11 cellular contexts compared by ENCODE assay signal in the genomic region with DNA sequence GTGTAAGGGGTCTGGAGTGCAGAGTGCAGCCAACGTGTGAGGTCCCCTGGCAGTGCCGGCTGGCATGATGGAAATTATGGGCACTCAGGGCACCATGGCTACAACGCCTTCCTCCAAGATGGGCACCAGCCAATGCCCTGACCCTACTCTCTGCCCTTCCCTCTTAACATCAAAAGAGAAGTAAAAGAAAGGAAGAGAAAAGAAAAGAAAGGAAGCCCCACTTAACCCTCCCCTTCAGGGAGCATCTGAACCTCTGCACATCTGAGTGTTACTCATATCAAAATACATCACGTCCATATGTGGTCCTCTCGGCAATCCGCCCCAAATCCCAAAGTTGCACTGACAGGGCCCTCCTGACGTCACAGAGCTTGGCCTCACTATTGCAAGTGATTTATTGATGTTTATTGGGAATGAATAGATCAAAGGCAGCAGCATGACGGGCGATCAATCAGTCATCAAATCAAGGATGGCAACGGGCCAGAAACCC. TPM values are rescaled to one million over a fixed set of nuclear protein-coding genes. Genes with fewer than 3 reads are reported as not detected.
DNase-seq lines count a peak whose midpoint lies in the region; ATAC-seq, FAIRE-seq and TF ChIP-seq lines count a peak whose summit lies in the region.
"Had no signal": no experiment of that assay in that cellular context is flagged by ENCODE, and none has a peak within 500 bp of the region (broad histone marks: within the 10 kb centered on the region; RNA-seq: fewer than 3 reads in every experiment).

No MANE protein-coding gene starts in this region.

- no peak for TF ChIP-seq CTCF in keratinocyte (optimal IDR thresholded peaks at IDR 0.05 in 1 of 3, IDR thresholded peaks at IDR 0.05 in 1 of 3, conservative IDR thresholded peaks at IDR 0.05 in 1 of 3; ENCODE audit: extremely low read depth in 1 of 3, insufficient read depth in 2 of 3, low read length in 3 of 3)

- peak overlapping the region; percentile 67 to 81 (median 71) for H3K4me3 ChIP-seq in keratinocyte (ENCODE audit: control insufficient read depth in 2 of 3, extremely low read depth in 1 of 3, insufficient read depth in 2 of 3, low read depth in 1 of 3, low read length in 3 of 3)
- peak overlapping the region in 4 of 5 donors; percentile 53 to 79 (median 72) for H3K4me3 ChIP-seq in subcutaneous abdominal adipose tissue (ENCODE audit: low read depth in 1 of 5, low read length in 5 of 5)
- H3K4me3 ChIP-seq: mucosa of descending colon had no signal

- no peak overlapping the region for H3K9ac ChIP-seq in keratinocyte (ENCODE audit: control insufficient read depth, extremely low read depth, insufficient read depth, low read length)
- H3K9ac ChIP-seq in subcutaneous abdominal adipose tissue (ENCODE audit: low read length in 5 of 5), result peak overlapping the region in 1 of 5 donors; percentile 28

- H3K4me1 ChIP-seq in keratinocyte (ENCODE audit: control insufficient read depth, extremely low read depth, insufficient read depth, low read length) (peaks cover 16% of the 10 kb centered on the region), subcutaneous abdominal adipose tissue (ENCODE audit: control insufficient read depth in 5 of 5, insufficient read depth in 5 of 5, low read length in 5 of 5) (peaks cover 0 to 31% (median 22%) of the 10 kb centered on the region in 5 donors)

- FAIRE-seq in keratinocyte (lab: Jason Lieb, UNC), result peak; percentile 65

- H3K36me3 Mint-ChIP-seq in activated CD4-positive, alpha-beta T cell treated with anti-CD3 and anti-CD28 coated beads, Interleukin-2, amount 10 ng/mL, durations not matched to agents 7 days and 5 days (ENCODE audit: low read depth), result no peaks in the 10 kb centered on the region
- H3K36me3 Mint-ChIP-seq in activated naive CD8-positive, alpha-beta T cell treated with anti-CD3 and anti-CD28 coated beads, Interleukin-2, amount 10 ng/mL, durations not matched to agents 7 days and 5 days, result peaks cover 2% of the 10 kb centered on the region

- H3K79me2 ChIP-seq in keratinocyte (ENCODE audit: control insufficient read depth, insufficient read depth, low read length), result peaks cover 33% of the 10 kb centered on the region

- DNase-seq in activated CD4-positive, alpha-beta T cell treated with anti-CD3 and anti-CD28 coated beads, Interleukin-2, amount 10 ng/mL, durations not matched to agents 7 days and 5 days, result no peak
- DNase-seq in activated CD4-positive, alpha-beta T cell treated with anti-CD3 and anti-CD28 coated beads, Interleukin-2, amount 50 U/mL, for 4 hours, result no peak
- DNase-seq in activated naive CD8-positive, alpha-beta T cell treated with anti-CD3 and anti-CD28 coated beads, Interleukin-2, amount 10 ng/mL, durations not matched to agents 7 days and 5 days, result no peak
- DNase-seq in keratinocyte (ENCODE audit: low read depth, low spot score) (no peak), NCI-H1436 (lab: John Stamatoyannopoulos, UW) (no peak), SIG-M5 (lab: John Stamatoyannopoulos, UW) (no peak)
- DNase-seq: C1 segment of cervical spinal cord, RPMI8226 had no signal

- peaks cover 67% of the 10 kb centered on the region for H3K27me3 Mint-ChIP-seq in activated CD4-positive, alpha-beta T cell treated with anti-CD3 and anti-CD28 coated beads, Interleukin-2, amount 10 ng/mL, durations not matched to agents 7 days and 5 days
- peaks cover 68% of the 10 kb centered on the region for H3K27me3 Mint-ChIP-seq in activated naive CD8-positive, alpha-beta T cell treated with anti-CD3 and anti-CD28 coated beads, Interleukin-2, amount 10 ng/mL, durations not matched to agents 7 days and 5 days

- peaks cover 11% of the 10 kb centered on the region for H3K27me3 ChIP-seq in keratinocyte (ENCODE audit: control insufficient read depth, extremely low read depth, insufficient read depth, low read length)
- H3K27me3 ChIP-seq in subcutaneous abdominal adipose tissue (ENCODE audit: control insufficient read depth in 5 of 5, insufficient read depth in 4 of 5, low read length in 5 of 5), result peaks cover 0 to 4% (median 0%) of the 10 kb centered on the region in 5 donors

- CTCF ChIA-PET in activated CD4-positive, alpha-beta T cell treated with anti-CD3 and anti-CD28 coated beads, Interleukin-2, amount 10 ng/mL, durations not matched to agents 7 days and 5 days (lab: Charles Lee), result no interaction called here

- no peaks in the 10 kb centered on the region for H3K9me3 Mint-ChIP-seq in activated CD4-positive, alpha-beta T cell treated with anti-CD3 and anti-CD28 coated beads, Interleukin-2, amount 10 ng/mL, durations not matched to agents 7 days and 5 days
- H3K9me3 Mint-ChIP-seq in activated naive CD8-positive, alpha-beta T cell treated with anti-CD3 and anti-CD28 coated beads, Interleukin-2, amount 10 ng/mL, durations not matched to agents 7 days and 5 days, result no peaks in the 10 kb centered on the region

- no peaks in the 10 kb centered on the region for H4K20me1 ChIP-seq in keratinocyte (ENCODE audit: control insufficient read depth, extremely low read depth, insufficient read depth, low read length)

- peaks cover 0 to 4% of the 10 kb centered on the region in 2 experiments for H3K36me3 ChIP-seq in keratinocyte (ENCODE audit: control insufficient read depth in 2 of 2, extremely low read depth in 1 of 2, insufficient read depth in 2 of 2, low read length in 2 of 2)
- H3K36me3 ChIP-seq in subcutaneous abdominal adipose tissue (ENCODE audit: control insufficient read depth in 5 of 5, insufficient read depth in 5 of 5, low read length in 5 of 5), result no peaks in the 10 kb centered on the region

- H3K9me3 ChIP-seq in keratinocyte (ENCODE audit: control insufficient read depth, low read depth, low read length), result no peaks in the 10 kb centered on the region
- H3K9me3 ChIP-seq in subcutaneous abdominal adipose tissue (ENCODE audit: control insufficient read depth in 5 of 5, low read length in 5 of 5), result no peaks in the 10 kb centered on the region
- H3K9me3 ChIP-seq: mucosa of descending colon had no signal

- H3K4me3 Mint-ChIP-seq in activated CD4-positive, alpha-beta T cell treated with anti-CD3 and anti-CD28 coated beads, Interleukin-2, amount 10 ng/mL, durations not matched to agents 7 days and 5 days, result peak overlapping the region; percentile 79
- H3K4me3 Mint-ChIP-seq in activated naive CD8-positive, alpha-beta T cell treated with anti-CD3 and anti-CD28 coated beads, Interleukin-2, amount 10 ng/mL, durations not matched to agents 7 days and 5 days, result peak overlapping the region; percentile 79

- H3K27ac ChIP-seq in keratinocyte (ENCODE audit: control insufficient read depth, insufficient read depth, low read length) (no peak overlapping the region), subcutaneous abdominal adipose tissue (ENCODE audit: low read depth, low read length) (no peak overlapping the region)

- POLR2A ChIA-PET in activated CD4-positive, alpha-beta T cell treated with anti-CD3 and anti-CD28 coated beads, Interleukin-2, amount 10 ng/mL, durations not matched to agents 7 days and 5 days (lab: Charles Lee), result no interaction called here
- POLR2A ChIA-PET in activated naive CD8-positive, alpha-beta T cell treated with anti-CD3 and anti-CD28 coated beads, Interleukin-2, amount 10 ng/mL, durations not matched to agents 7 days and 5 days (lab: Charles Lee), result no interaction called here

- no peak overlapping the region for H3K27ac Mint-ChIP-seq in activated CD4-positive, alpha-beta T cell treated with anti-CD3 and anti-CD28 coated beads, Interleukin-2, amount 10 ng/mL, durations not matched to agents 7 days and 5 days
- H3K27ac Mint-ChIP-seq in activated naive CD8-positive, alpha-beta T cell treated with anti-CD3 and anti-CD28 coated beads, Interleukin-2, amount 10 ng/mL, durations not matched to agents 7 days and 5 days, result no peak overlapping the region

- peaks cover 20% of the 10 kb centered on the region for H3K4me1 Mint-ChIP-seq in activated CD4-positive, alpha-beta T cell treated with anti-CD3 and anti-CD28 coated beads, Interleukin-2, amount 10 ng/mL, durations not matched to agents 7 days and 5 days
- peaks cover 9% of the 10 kb centered on the region for H3K4me1 Mint-ChIP-seq in activated naive CD8-positive, alpha-beta T cell treated with anti-CD3 and anti-CD28 coated beads, Interleukin-2, amount 10 ng/mL, durations not matched to agents 7 days and 5 days

- dilution Hi-C loops in keratinocyte (cut with MboI; ENCODE audit: extremely low pct_ligation_motif_present, low sequenced_read_pairs), result no loop called here

- H3K9me1 ChIP-seq in keratinocyte (ENCODE audit: control insufficient read depth, extremely low read depth, insufficient read depth, low read length), result no peaks in the 10 kb centered on the region

- H2AFZ ChIP-seq in keratinocyte (ENCODE audit: control insufficient read depth, low read length), result no peak overlapping the region

- H3K4me2 ChIP-seq in keratinocyte (ENCODE audit: control insufficient read depth, extremely low read depth, insufficient read depth, low read depth, low read length), result peak overlapping the region; percentile 81

- ATAC-seq in activated naive CD8-positive, alpha-beta T cell treated with anti-CD3 and anti-CD28 coated beads, Interleukin-2, amount 10 ng/mL, durations not matched to agents 7 days and 5 days (ENCODE audit: low read depth), result no peak
- no peak for ATAC-seq in HG02571 (IDR thresholded peaks at IDR 0.05; ENCODE audit: unreplicated experiment)

RNA-seq across cellular contexts. Expression of a gene that starts 1.4 kb away (rescaled TPM):
- total RNA-seq in activated CD4-positive, alpha-beta T cell treated with anti-CD3 and anti-CD28 coated beads, Interleukin-2, amount 10 ng/mL, durations not matched to agents 7 days and 5 days, result 1 to 10 TPM; 1.7 to 1.8 TPM
- under 1 TPM; 0.45 to 1.00 TPM for total RNA-seq in activated naive CD8-positive, alpha-beta T cell treated with anti-CD3 and anti-CD28 coated beads, Interleukin-2, amount 10 ng/mL, durations not matched to agents 7 days and 5 days
- 2.2 to 3.6 TPM (median 3.0 TPM) in 3 replicates for polyA plus RNA-seq in keratinocyte
- polyA plus RNA-seq in keratinocyte (2011; ENCODE audit: low read depth), result 3.3 TPM
- polyA plus RNA-seq in keratinocyte (2011; cell fraction: cytosol; rRNA removed), result 3.0 and 3.8 TPM in 2 replicates
- 8.7 and 9.8 TPM in 2 replicates for polyA plus RNA-seq in keratinocyte (2011; cell fraction: nucleus; rRNA removed)
- polyA plus RNA-seq in keratinocyte (2012; ENCODE audit: low replicate concordance), result 2.6 and 6.1 TPM in 2 replicates
- polyA minus RNA-seq in keratinocyte, result 3.1 to 17.9 TPM (median 9.9 TPM) in 3 replicates
- 3.6 TPM for polyA minus RNA-seq in keratinocyte (2011; cell fraction: cytosol; rRNA and poly(A)+ RNA removed)
- 4.2 and 9.9 TPM in 2 replicates for polyA minus RNA-seq in keratinocyte (2011; cell fraction: nucleus; rRNA and poly(A)+ RNA removed)
